Comparison of ENCODE assay signal across 8 cellular contexts in genomic region chr19:48271531-48272151, GRCh38. TPM values are rescaled to one million over a fixed set of nuclear protein-coding genes. Genes with fewer than 3 reads are reported as not detected.
DNase-seq lines count a peak whose midpoint lies in the region; ATAC-seq, FAIRE-seq and TF ChIP-seq lines count a peak whose summit lies in the region.

No MANE protein-coding gene starts in this region.

- H3K9ac ChIP-seq in GM12878 (ENCODE audit: control insufficient read depth, insufficient read depth, low read length) (peak overlapping the region; percentile 73), skeletal muscle satellite cell (ENCODE audit: low read depth, low read length) (no peak overlapping the region)

- intact Hi-C loops in GM12878 (cut with micrococcal nuclease; ENCODE audit: unreplicated experiment): no loop called here

- DNase-seq in GM03348 (ENCODE audit: low spot score) (peak; percentile 34), NCI-H526 (lab: John Stamatoyannopoulos, UW) (peak; percentile 66 to 68), GM12878 (ENCODE audit: low read depth, low spot score) (no peak), cerebellum (ENCODE audit: low spot score) (no peak)

- WGBS in GM12878 (ENCODE audit: insufficient coverage, insufficient replicate concordance, low lambda C conversion rate, missing lambda C conversion rate): 27% methylated on average over 34 of the region's 40 CpGs

- SMC1A ChIA-PET in GM12878 (lab: Charles Lee; ENCODE audit: uncharacterized antibody, unreplicated experiment): no interaction called here

- FAIRE-seq in GM12878 (lab: Jason Lieb, UNC): no peak

- RAD21 ChIA-PET in GM12878 (lab: Charles Lee; ENCODE audit: unreplicated experiment): no interaction called here

- H3K79me2 ChIP-seq in GM12878 (ENCODE audit: control insufficient read depth, insufficient read depth, low read length): no peaks in the 10 kb centered on the region

- H3K9me3 ChIP-seq in GM12878 (replicated peaks; ENCODE audit: control insufficient read depth, insufficient read depth, low read length): no peaks in the 10 kb centered on the region
- H3K9me3 ChIP-seq in iPS-18c (ENCODE audit: control insufficient read depth, insufficient read depth, low read length): peaks cover 2% of the 10 kb centered on the region
- H3K9me3 ChIP-seq in skeletal muscle satellite cell (replicated peaks; ENCODE audit: low read length): no peaks in the 10 kb centered on the region

- peak overlapping the region; percentile 84 for H3K27ac ChIP-seq in 22Rv1
- peak overlapping the region; percentile 83 for H3K27ac ChIP-seq in GM12878 (ENCODE audit: control insufficient read depth, insufficient read depth)

- ATAC-seq in GM12878 (peak; percentile 69), GM21723 (IDR thresholded peaks at IDR 0.05; ENCODE audit: unreplicated experiment) (no peak)

- POLR2A ChIA-PET in GM12878 (lab: Charles Lee): no interaction called here

- TF ChIP-seq CTCF in 22Rv1 (IDR thresholded peaks at IDR 0.05) (0 out of 2 replicates have a peak, but pooled peaks have one; percentile 22), GM12878 (IDR thresholded peaks at IDR 0.05 in 2 of 3, conservative IDR thresholded peaks at IDR 0.05 in 1 of 3; ENCODE audit: control insufficient read depth in 2 of 3, extremely low read depth in 1 of 3, insufficient read depth in 1 of 3, low read depth in 3 of 3, low read length in 3 of 3) (no peak)

- H3K4me1 ChIP-seq in GM12878 (ENCODE audit: control insufficient read depth, insufficient read depth, low read length) (no peaks in the 10 kb centered on the region), skeletal muscle satellite cell (ENCODE audit: control insufficient read depth, insufficient read depth, low read length) (peaks cover 11% of the 10 kb centered on the region)

- CTCF ChIA-PET in GM12878 (lab: Yijun Ruan, JAX): interaction anchor here (0.5 to 1.4 kb wide), 4 partner anchors 18 to 161 kb away, joined by 3 to 5 read pairs (median 3); partner anchors contain the start of gene PLA2G4C

- in situ Hi-C loops in GM12878 (cut with MboI): no loop called here

- TF ChIP-seq EP300 in GM12878 (IDR thresholded peaks at IDR 0.05; ENCODE audit: borderline replicate concordance in 1 of 2, control insufficient read depth in 1 of 2, low read depth in 2 of 2, low read length in 2 of 2): no peak

- TF ChIP-seq POLR2A in GM12878 (IDR thresholded peaks at IDR 0.05; ENCODE audit: low read depth, low read length): peak; percentile 77

- H2AFZ ChIP-seq in GM12878 (ENCODE audit: control insufficient read depth, low read depth, low read length): peak overlapping the region; percentile 68

- no peaks in the 10 kb centered on the region for H3K36me3 ChIP-seq in GM12878 (ENCODE audit: control insufficient read depth in 2 of 2, insufficient read depth in 2 of 2, low read length in 1 of 2)
- H3K36me3 ChIP-seq in skeletal muscle satellite cell (ENCODE audit: insufficient read depth, low read length): no peaks in the 10 kb centered on the region

- no peaks in the 10 kb centered on the region for H4K20me1 ChIP-seq in GM12878 (ENCODE audit: control insufficient read depth, insufficient read depth)

- H3K27me3 ChIP-seq in GM12878 (replicated peaks in 1 of 2; ENCODE audit: control insufficient read depth in 2 of 2, insufficient read depth in 2 of 2, low read length in 1 of 2): no peaks in the 10 kb centered on the region; a peak in 1 of 4 replicates
- peaks cover 5% of the 10 kb centered on the region for H3K27me3 ChIP-seq in skeletal muscle satellite cell (ENCODE audit: control insufficient read depth, insufficient read depth, low read length)

- no peak for TF ChIP-seq RAD21 in GM12878 (IDR thresholded peaks at IDR 0.05; ENCODE audit: insufficient read depth, low read depth, low read length)

- H3K4me2 ChIP-seq in GM12878 (ENCODE audit: control insufficient read depth, insufficient read depth) (peak overlapping the region; percentile 83), skeletal muscle satellite cell (ENCODE audit: low read length) (peak overlapping the region; percentile 78)

- no TSS peak for BruUV-seq in GM12878 (replicated peaks; lab: Mats Ljungman, UMichigan)

- H3K4me3 ChIP-seq in GM12878 (peak overlapping the region; percentile 90), iPS-18c (ENCODE audit: insufficient read depth, low read depth, low read length) (peak overlapping the region; percentile 84), skeletal muscle satellite cell (ENCODE audit: low read length) (peak overlapping the region; percentile 53)

TF ChIP-seq in GM12878, 131 proteins besides CTCF, POLR2A, EP300 and RAD21 (continues in another document):
- TF ChIP-seq USF1 (IDR thresholded peaks at IDR 0.05; ENCODE audit: borderline replicate concordance, extremely low read length, insufficient read depth, low read depth, low read length): peak; percentile 47

RNA-seq across cellular contexts. Expression of gene ZNF114, which starts 1.8 kb away (rescaled TPM):
- not detected in 2 replicates for total RNA-seq in GM12878 (2013; cell fraction: nucleolus; rRNA removed)
- total RNA-seq in GM12878 (2014; rRNA removed): 5.0 TPM in 2 replicates
- total RNA-seq in GM12878 (2014; rRNA removed; fragmentation: Illumina TruSeq; extraction: Trizol): 6.1 TPM in 2 replicates
- 2.9 and 5.7 TPM in 2 replicates for total RNA-seq in GM12878 (2021)
- polyA plus RNA-seq in GM12878 (2011; ENCODE audit: low read depth): 0.72 TPM
- 0.09 TPM in 1 of 2 replicates, not detected in the other for polyA plus RNA-seq in GM12878 (2011; rRNA removed)
- 0.16 TPM in 1 of 2 replicates, not detected in the other for polyA plus RNA-seq in GM12878 (2011; cell fraction: cytosol; rRNA removed)
- polyA plus RNA-seq in GM12878 (2011; cell fraction: nucleus; rRNA removed): not detected in 2 replicates
- polyA plus RNA-seq in GM12878 (2012): 0.77 and 0.81 TPM in 2 replicates
- polyA plus RNA-seq in GM12878 (2014; fragmentation: Illumina TruSeq; extraction: Trizol): 5.6 and 5.7 TPM in 2 replicates
- polyA plus RNA-seq in GM12878 (2014; fragmentation: Nextera tagmentation; extraction: Ambion mirVana): 1 to 10 TPM; 1.0 to 2.0 TPM
- 3.5 and 3.8 TPM in 2 replicates for polyA plus RNA-seq in GM12878 (2014; rRNA removed)
- 1 to 10 TPM; 4.9 to 5.7 TPM for polyA plus RNA-seq in GM12878 (2016; fragmentation: Nextera tagmentation; extraction: Ambion mirVana)
- polyA minus RNA-seq in GM12878 (2011; rRNA and poly(A)+ RNA removed): not detected in 2 replicates
- polyA minus RNA-seq in GM12878 (2011; cell fraction: cytosol; rRNA and poly(A)+ RNA removed): not detected in 2 replicates
- not detected in 2 replicates for polyA minus RNA-seq in GM12878 (2011; cell fraction: nucleus; rRNA and poly(A)+ RNA removed)
- total RNA-seq in skeletal muscle satellite cell (2012; rRNA removed): 0.22 and 0.25 TPM in 2 replicates
- 7.6 TPM for total RNA-seq in cerebellum

RNA-seq across cellular contexts. Expression of gene CARD8, which starts 15.9 kb away (rescaled TPM):
- 322 and 361 TPM in 2 replicates for total RNA-seq in GM12878 (2013; cell fraction: nucleolus; rRNA removed)
- total RNA-seq in GM12878 (2014; rRNA removed) (39.4 and 39.8 TPM in 2 replicates), GM12878 (2014; rRNA removed; fragmentation: Illumina TruSeq; extraction: Trizol) (52.5 and 63.7 TPM in 2 replicates), GM12878 (2021) (47.2 and 48.2 TPM in 2 replicates), cerebellum (46.5 TPM)
- 25.5 TPM for polyA plus RNA-seq in GM12878 (2011; ENCODE audit: low read depth)
- polyA plus RNA-seq in GM12878 (2011; rRNA removed) (56.5 and 66.1 TPM in 2 replicates), GM12878 (2014; fragmentation: Illumina TruSeq; extraction: Trizol) (69.8 and 91.0 TPM in 2 replicates), GM12878 (2014; fragmentation: Nextera tagmentation; extraction: Ambion mirVana) (10 to 100 TPM; 41.7 to 44.0 TPM), GM12878 (2014; rRNA removed) (41.4 and 49.2 TPM in 2 replicates), GM12878 (2016; fragmentation: Nextera tagmentation; extraction: Ambion mirVana) (10 to 100 TPM; 42.3 to 43.2 TPM)
- 39.6 and 40.3 TPM in 2 replicates for polyA plus RNA-seq in GM12878 (2011; cell fraction: cytosol; rRNA removed)
- polyA plus RNA-seq in GM12878 (2011; cell fraction: nucleus; rRNA removed): 166 and 173 TPM in 2 replicates
- polyA plus RNA-seq in GM12878 (2012): 40.0 and 40.4 TPM in 2 replicates
- 35.4 and 42.2 TPM in 2 replicates for polyA minus RNA-seq in GM12878 (2011; rRNA and poly(A)+ RNA removed)
- 20.4 and 24.1 TPM in 2 replicates for polyA minus RNA-seq in GM12878 (2011; cell fraction: cytosol; rRNA and poly(A)+ RNA removed)
- polyA minus RNA-seq in GM12878 (2011; cell fraction: nucleus; rRNA and poly(A)+ RNA removed): 52.0 and 77.9 TPM in 2 replicates
- total RNA-seq in skeletal muscle satellite cell (2012; rRNA removed): 8.9 and 18.6 TPM in 2 replicates

RNA-seq across cellular contexts. Expression of gene EMP3, which starts 53.7 kb away (rescaled TPM):
- 27.2 and 29.7 TPM in 2 replicates for total RNA-seq in GM12878 (2013; cell fraction: nucleolus; rRNA removed)
- total RNA-seq in GM12878 (2014; rRNA removed): 97.5 and 99.1 TPM in 2 replicates
- 126 and 137 TPM in 2 replicates for total RNA-seq in GM12878 (2014; rRNA removed; fragmentation: Illumina TruSeq; extraction: Trizol)
- 145 and 147 TPM in 2 replicates for total RNA-seq in GM12878 (2021)
- polyA plus RNA-seq in GM12878 (2011; ENCODE audit: low read depth): 64.0 TPM
- polyA plus RNA-seq in GM12878 (2011; rRNA removed): 68.8 and 128 TPM in 2 replicates
- polyA plus RNA-seq in GM12878 (2011; cell fraction: cytosol; rRNA removed): 227 and 228 TPM in 2 replicates
- 61.5 and 90.3 TPM in 2 replicates for polyA plus RNA-seq in GM12878 (2011; cell fraction: nucleus; rRNA removed)
- polyA plus RNA-seq in GM12878 (2012): 119 and 128 TPM in 2 replicates
- 139 and 149 TPM in 2 replicates for polyA plus RNA-seq in GM12878 (2014; fragmentation: Illumina TruSeq; extraction: Trizol)
- polyA plus RNA-seq in GM12878 (2014; fragmentation: Nextera tagmentation; extraction: Ambion mirVana): 10 to 100 TPM; 53.2 to 73.6 TPM
- 224 and 261 TPM in 2 replicates for polyA plus RNA-seq in GM12878 (2014; rRNA removed)
- polyA plus RNA-seq in GM12878 (2016; fragmentation: Nextera tagmentation; extraction: Ambion mirVana): 100 to 1,000 TPM; 184 to 200 TPM
- 108 and 154 TPM in 2 replicates for polyA minus RNA-seq in GM12878 (2011; rRNA and poly(A)+ RNA removed)
- polyA minus RNA-seq in GM12878 (2011; cell fraction: cytosol; rRNA and poly(A)+ RNA removed): 57.1 and 62.1 TPM in 2 replicates
- 28.8 and 32.8 TPM in 2 replicates for polyA minus RNA-seq in GM12878 (2011; cell fraction: nucleus; rRNA and poly(A)+ RNA removed)
- total RNA-seq in skeletal muscle satellite cell (2012; rRNA removed): 167 and 399 TPM in 2 replicates
- total RNA-seq in cerebellum: 6.8 TPM

Comparison
In these comparisons a context has a peak if more than half of its experiments do, and no peak if none do; other contexts are left out.
1. DNase-seq: peak in GM03348 (single experiment) and NCI-H526 (2 of 2); none in GM12878 (single experiment) and cerebellum (single experiment).
2. Peak in every context shown above with its lines, with median percentiles within 50 percentile points of each other: H3K4me3 ChIP-seq.